10 cellular contexts compared by ENCODE assay signal in genomic region chr15:40325188-40325587, GRCh38. TPM values are rescaled to one million over a fixed set of nuclear protein-coding genes. Genes with fewer than 3 reads are reported as not detected.
A peak's percentile ranks its signal among the peaks of the same experiment; 100 is the strongest.
DNase-seq lines count a peak whose midpoint lies in the region; ATAC-seq, FAIRE-seq and TF ChIP-seq lines count a peak whose summit lies in the region.
"Had no signal": no experiment of that assay in that cellular context is flagged by ENCODE, and none has a peak within 500 bp of the region (broad histone marks: within the 10 kb centered on the region; RNA-seq: fewer than 3 reads in every experiment).

No MANE protein-coding gene starts in this region.

- peaks cover 21% of the 10 kb centered on the region for H4K20me1 ChIP-seq in astrocyte (ENCODE audit: insufficient read depth, low read length)

- H3K27ac Mint-ChIP-seq in activated naive CD4-positive, alpha-beta T cell treated with anti-CD3 and anti-CD28 coated beads, Interleukin-2, amount 10 ng/mL, durations not matched to agents 7 days and 5 days = no peak overlapping the region
- peak overlapping the region; percentile 35 for H3K27ac Mint-ChIP-seq in astrocyte (ENCODE audit: unreplicated experiment)
- H3K27ac Mint-ChIP-seq in memory B cell = no peak overlapping the region
- no peak overlapping the region for H3K27ac Mint-ChIP-seq in type B pancreatic cell

- peaks cover 45% of the 10 kb centered on the region for H3K4me1 ChIP-seq in astrocyte (ENCODE audit: insufficient read depth, low read length)

- peak overlapping the region; percentile 59 for H3K4me3 ChIP-seq in astrocyte (ENCODE audit: insufficient read depth, low read depth, low read length)

- H3K4me2 ChIP-seq in astrocyte (ENCODE audit: low read length) = peak overlapping the region; percentile 86

- H3K4me1 Mint-ChIP-seq in activated naive CD4-positive, alpha-beta T cell treated with anti-CD3 and anti-CD28 coated beads, Interleukin-2, amount 10 ng/mL, durations not matched to agents 7 days and 5 days = peaks cover 29% of the 10 kb centered on the region
- peaks cover 58% of the 10 kb centered on the region for H3K4me1 Mint-ChIP-seq in astrocyte (ENCODE audit: low read depth, unreplicated experiment)
- H3K4me1 Mint-ChIP-seq in memory B cell = peaks cover 22% of the 10 kb centered on the region
- H3K4me1 Mint-ChIP-seq in type B pancreatic cell (ENCODE audit: unreplicated experiment) = peaks cover 51% of the 10 kb centered on the region

- peaks cover 6% of the 10 kb centered on the region for H3K36me3 ChIP-seq in astrocyte (ENCODE audit: insufficient read depth, low read length)

- peak overlapping the region; percentile 79 for H3K9ac ChIP-seq in astrocyte (ENCODE audit: low read length)

- H3K36me3 Mint-ChIP-seq in activated naive CD4-positive, alpha-beta T cell treated with anti-CD3 and anti-CD28 coated beads, Interleukin-2, amount 10 ng/mL, durations not matched to agents 7 days and 5 days = peaks cover 7% of the 10 kb centered on the region
- H3K36me3 Mint-ChIP-seq in astrocyte (ENCODE audit: low read depth, unreplicated experiment) = peaks cover 4% of the 10 kb centered on the region
- no peaks in the 10 kb centered on the region for H3K36me3 Mint-ChIP-seq in memory B cell
- peaks cover 3% of the 10 kb centered on the region for H3K36me3 Mint-ChIP-seq in type B pancreatic cell

- CTCF ChIA-PET in activated naive CD4-positive, alpha-beta T cell treated with anti-CD3 and anti-CD28 coated beads, Interleukin-2, amount 10 ng/mL, durations not matched to agents 7 days and 5 days (lab: Charles Lee) = interaction anchor here (1.0 to 5.8 kb wide), 6 partner anchors 12 to 100 kb away, joined by 3 to 104 read pairs (median 6); partner anchors contain the start of gene PLCB2
- CTCF ChIA-PET in RWPE1 (lab: Yijun Ruan, JAX) = interaction anchor here (0.5 to 1.3 kb wide), 5 partner anchors 12 to 671 kb away, joined by 3 to 5 read pairs (median 4); no protein-coding TSS in a partner anchor

- DNase-seq in activated naive CD4-positive, alpha-beta T cell treated with anti-CD3 and anti-CD28 coated beads, Interleukin-2, amount 10 ng/mL, durations not matched to agents 7 days and 5 days = no peak
- no peak for DNase-seq in activated naive CD4-positive, alpha-beta T cell treated with anti-CD3 and anti-CD28 coated beads, Interleukin-2, amount 50 U/mL, for 16 hours
- DNase-seq in astrocyte (ENCODE audit: low read depth) (no peak), memory B cell (ENCODE audit: low spot score in 2 of 2) (no peak), type B pancreatic cell (ENCODE audit: extremely low spot score, unreplicated experiment) (no peak), MV-4-11 (lab: John Stamatoyannopoulos, UW) (no peak), RWPE1 (ENCODE audit: low spot score) (no peak)
- DNase-seq: NCI-H2081 treated with DMSO at 0.1 percent for 48 hours had no signal

- FAIRE-seq in astrocyte (lab: Jason Lieb, UNC) = no peak

- TF ChIP-seq CTCF in astrocyte (IDR thresholded peaks at IDR 0.05; ENCODE audit: insufficient read depth, low read depth, low read length) = no peak
- no peak for TF ChIP-seq CTCF in type B pancreatic cell (conservative IDR thresholded peaks at IDR 0.05)
- no peak for TF ChIP-seq CTCF in RWPE1 (conservative IDR thresholded peaks at IDR 0.05; ENCODE audit: low read depth)

- peaks cover 26% of the 10 kb centered on the region for H3K27me3 Mint-ChIP-seq in activated naive CD4-positive, alpha-beta T cell treated with anti-CD3 and anti-CD28 coated beads, Interleukin-2, amount 10 ng/mL, durations not matched to agents 7 days and 5 days
- H3K27me3 Mint-ChIP-seq in astrocyte (ENCODE audit: low read depth, unreplicated experiment) (no peaks in the 10 kb centered on the region), memory B cell (peaks cover under 1% of the 10 kb centered on the region), type B pancreatic cell (peaks cover 18% of the 10 kb centered on the region)

- H3K27ac ChIP-seq in astrocyte (ENCODE audit: low read depth, low read length) (no peak overlapping the region), RWPE1 (no peak overlapping the region)

- ATAC-seq in memory B cell (ENCODE audit: low read depth) (no peak), GM21526 (IDR thresholded peaks at IDR 0.05; ENCODE audit: low FRiP score, unreplicated experiment) (no peak)

- POLR2A ChIA-PET in RWPE1 (lab: Yijun Ruan, JAX; ENCODE audit: low non-redundant PET) = interaction anchor here (0.6 to 0.7 kb wide), 2 partner anchors 12 to 293 kb away, joined by 3 to 5 read pairs; no protein-coding TSS in a partner anchor

- no peaks in the 10 kb centered on the region for H3K9me3 ChIP-seq in astrocyte (ENCODE audit: insufficient read depth, low read depth, low read length)

- peaks cover 25% of the 10 kb centered on the region for H3K79me2 ChIP-seq in astrocyte (ENCODE audit: insufficient read depth, low read length)

- no peaks in the 10 kb centered on the region for H3K27me3 ChIP-seq in astrocyte (ENCODE audit: insufficient read depth, low read length)

- H3K9me3 Mint-ChIP-seq in activated naive CD4-positive, alpha-beta T cell treated with anti-CD3 and anti-CD28 coated beads, Interleukin-2, amount 10 ng/mL, durations not matched to agents 7 days and 5 days = no peaks in the 10 kb centered on the region
- peaks cover 2% of the 10 kb centered on the region for H3K9me3 Mint-ChIP-seq in astrocyte (ENCODE audit: unreplicated experiment)
- H3K9me3 Mint-ChIP-seq in memory B cell = no peaks in the 10 kb centered on the region
- no peaks in the 10 kb centered on the region for H3K9me3 Mint-ChIP-seq in type B pancreatic cell

- H2AFZ ChIP-seq in astrocyte (ENCODE audit: low read depth, low read length) = no peak overlapping the region

- peak overlapping the region; percentile 69 for H3K4me3 Mint-ChIP-seq in activated naive CD4-positive, alpha-beta T cell treated with anti-CD3 and anti-CD28 coated beads, Interleukin-2, amount 10 ng/mL, durations not matched to agents 7 days and 5 days
- H3K4me3 Mint-ChIP-seq in astrocyte (ENCODE audit: unreplicated experiment) (peak overlapping the region; percentile 91), memory B cell (peak overlapping the region; percentile 77), type B pancreatic cell (peak overlapping the region; percentile 89)

RNA-seq across cellular contexts. Expression of gene INAFM2, which starts 1.7 kb away (rescaled TPM):
- total RNA-seq in astrocyte (39.2 and 41.2 TPM in 2 replicates), type B pancreatic cell (ENCODE audit: low replicate concordance) (12.3 and 23.6 TPM in 2 replicates)

RNA-seq across cellular contexts. Expression of gene CCDC9B, which starts 15.6 kb away (rescaled TPM):
- total RNA-seq in astrocyte (9.8 and 10.1 TPM in 2 replicates), type B pancreatic cell (ENCODE audit: low replicate concordance) (1.6 and 2.4 TPM in 2 replicates)

RNA-seq across cellular contexts. Expression of gene PLCB2, which starts 17.5 kb away (rescaled TPM):
- total RNA-seq in astrocyte = 1.7 and 3.7 TPM in 2 replicates
- total RNA-seq in type B pancreatic cell (ENCODE audit: low replicate concordance) = 0.71 and 5.8 TPM in 2 replicates

RNA-seq across cellular contexts. Expression of gene PHGR1, which starts 25.6 kb away (rescaled TPM):
- not detected in 2 replicates for total RNA-seq in astrocyte
- 5.6 and 15.8 TPM in 2 replicates for total RNA-seq in type B pancreatic cell (ENCODE audit: low replicate concordance)
- total RNA-seq: myocyte had no signal

RNA-seq across cellular contexts. Expression of gene DISP2, which starts 32.8 kb away (rescaled TPM):
- total RNA-seq in astrocyte (1.5 and 3.7 TPM in 2 replicates), type B pancreatic cell (ENCODE audit: low replicate concordance) (1.5 and 1.8 TPM in 2 replicates)
